8 cellular contexts compared by ENCODE assay signal in the genomic region with DNA sequence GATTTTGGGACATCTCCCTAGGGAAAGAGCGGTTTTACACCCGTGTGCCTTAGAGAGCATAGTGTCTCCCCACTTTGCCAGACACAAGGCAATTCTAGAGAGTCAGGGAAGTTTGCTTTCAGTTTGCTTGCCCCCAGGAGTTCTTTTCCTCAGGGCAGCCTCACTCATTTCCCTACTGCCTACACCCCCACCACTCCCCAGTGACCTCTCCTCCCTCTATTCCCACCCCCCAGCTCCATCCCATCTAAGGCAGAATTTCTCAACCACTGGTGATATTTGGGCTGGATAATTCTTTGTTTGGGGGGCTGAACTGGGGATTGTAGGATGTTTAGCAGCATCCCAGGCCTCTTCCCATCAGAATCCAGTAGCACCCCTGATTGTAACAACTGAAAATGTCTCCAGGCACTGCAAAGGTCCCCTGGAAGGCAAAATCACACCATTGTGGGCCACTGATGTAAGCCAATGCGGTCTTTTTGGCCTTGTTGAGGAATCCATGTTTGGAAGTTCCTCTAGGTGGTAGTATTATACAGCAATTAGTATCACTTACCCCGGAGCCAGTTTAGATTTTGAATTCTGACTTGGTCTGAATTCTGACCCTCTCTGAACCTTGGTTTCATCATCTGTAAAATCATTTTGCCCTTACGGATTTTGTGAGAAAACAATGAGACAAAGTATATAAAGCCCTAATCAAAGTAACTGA. TPM values are rescaled to one million over a fixed set of nuclear protein-coding genes. Genes with fewer than 3 reads are reported as not detected.
DNase-seq lines count a peak whose midpoint lies in the region; ATAC-seq and TF ChIP-seq lines count a peak whose summit lies in the region.

No MANE protein-coding gene starts in this region.

- H3K4me3 ChIP-seq in HFF-Myc (replicated peaks; ENCODE audit: low read depth, low read length) (no peak overlapping the region), astrocyte of the cerebellum (ENCODE audit: low read depth, low read length) (no peak overlapping the region), right lobe of liver (no peak overlapping the region), tibial artery (no peak overlapping the region)
- H3K4me3 ChIP-seq in CD8-positive, alpha-beta T cell (ENCODE audit: low read depth, low read length), result no peak overlapping the region

- H3K9me3 Mint-ChIP-seq in CD8-positive, alpha-beta T cell, result no peaks in the 10 kb centered on the region

- no peaks in the 10 kb centered on the region for H3K4me1 Mint-ChIP-seq in CD8-positive, alpha-beta T cell (ENCODE audit: low read depth)

- H3K27ac ChIP-seq in C4-2B, result no peak overlapping the region
- no peak overlapping the region for H3K27ac ChIP-seq in right lobe of liver
- no peak overlapping the region for H3K27ac ChIP-seq in tibial artery
- no peak overlapping the region for H3K27ac ChIP-seq in CD8-positive, alpha-beta T cell (ENCODE audit: low read depth, low read length)

- H3K4me3 Mint-ChIP-seq in CD8-positive, alpha-beta T cell, result no peak overlapping the region

- H3K4me1 ChIP-seq in right lobe of liver, result no peaks in the 10 kb centered on the region
- H3K4me1 ChIP-seq in tibial artery, result no peaks in the 10 kb centered on the region
- H3K4me1 ChIP-seq in CD8-positive, alpha-beta T cell (ENCODE audit: insufficient read depth, low read length), result no peaks in the 10 kb centered on the region

- TF ChIP-seq CTCF in C4-2B (conservative IDR thresholded peaks at IDR 0.05), result peak; percentile 48
- TF ChIP-seq CTCF in HFF-Myc (IDR thresholded peaks at IDR 0.05; ENCODE audit: low read depth, low read length, missing control alignments), result peak; percentile 31
- peak; percentile 32 for TF ChIP-seq CTCF in astrocyte of the cerebellum (IDR thresholded peaks at IDR 0.05; ENCODE audit: low read depth, low read length, missing control alignments)
- peak in 3 of 4 donors; percentile 13 to 30 (median 26) for TF ChIP-seq CTCF in right lobe of liver (IDR thresholded peaks at IDR 0.05)
- peak in 1 of 2 experiments; percentile 17 for TF ChIP-seq CTCF in tibial artery (IDR thresholded peaks at IDR 0.05)
- no peak for TF ChIP-seq CTCF in CD8-positive, alpha-beta T cell (IDR thresholded peaks at IDR 0.05)

- intact Hi-C loops in right lobe of liver (cut with DNase I) (loop anchor here in 1 of 2 donors (10.0 kb wide), 1 partner anchor 229 kb away; no protein-coding TSS in a partner anchor), tibial artery (cut with DNase I; ENCODE audit: low total_unique reads) (no loop called here)
- intact Hi-C loops in CD8-positive, alpha-beta T cell (cut with DNase I, micrococcal nuclease), result loop anchor here in 1 of 2 experiments (2.0 kb wide), 1 partner anchor 225 kb away; no protein-coding TSS in a partner anchor

- H3K27me3 ChIP-seq in right lobe of liver, result no peaks in the 10 kb centered on the region
- peaks cover 0 to 6% of the 10 kb centered on the region in 2 donors for H3K27me3 ChIP-seq in tibial artery
- no peaks in the 10 kb centered on the region for H3K27me3 ChIP-seq in CD8-positive, alpha-beta T cell (ENCODE audit: insufficient read depth, low read length)

- H3K36me3 ChIP-seq in right lobe of liver (no peaks in the 10 kb centered on the region), tibial artery (no peaks in the 10 kb centered on the region)
- H3K36me3 ChIP-seq in CD8-positive, alpha-beta T cell (ENCODE audit: insufficient read depth, low read length), result no peaks in the 10 kb centered on the region

- ATAC-seq in right lobe of liver, result peak in 2 of 4 donors; percentile 32 to 41
- no peak for ATAC-seq in CD8-positive, alpha-beta T cell

- POLR2A ChIA-PET in CD8-positive, alpha-beta T cell (lab: Charles Lee), result no interaction called here

- 14% methylated on average over 5 of the region's 5 CpGs for WGBS in right lobe of liver (ENCODE audit: insufficient coverage, low coverage, low lambda C conversion rate, missing lambda C conversion rate)

- H3K9me3 ChIP-seq in right lobe of liver, result no peaks in the 10 kb centered on the region
- no peaks in the 10 kb centered on the region for H3K9me3 ChIP-seq in tibial artery
- no peaks in the 10 kb centered on the region for H3K9me3 ChIP-seq in CD8-positive, alpha-beta T cell (ENCODE audit: low read length)

- H3K27ac Mint-ChIP-seq in CD8-positive, alpha-beta T cell, result no peak overlapping the region

- H3K27me3 Mint-ChIP-seq in CD8-positive, alpha-beta T cell (ENCODE audit: low read depth), result peaks cover 29% of the 10 kb centered on the region

- DNase-seq in HFF-Myc (ENCODE audit: extremely low read depth, low read depth) (peak; percentile 7), astrocyte of the cerebellum (ENCODE audit: low read depth) (no peak), right lobe of liver (no peak), tibial artery (no peak)
- no peak for DNase-seq in stimulated activated CD4-positive, alpha-beta T cell treated with anti-CD3 and anti-CD28 coated beads, Interleukin-15, amount 100 ng/mL, for 24 hours
- no peak for DNase-seq in CD8-positive, alpha-beta T cell
- no peak for DNase-seq in NK-92 treated with Interleukin-12 subunit alpha and Interleukin-12 subunit beta, amount 100 ng/mL, for 24 hours (lab: John Stamatoyannopoulos, UW)

- no peak for TF ChIP-seq POLR2A in right lobe of liver (IDR thresholded peaks at IDR 0.05)

- in situ Hi-C loops in astrocyte of the cerebellum (cut with HindIII; ENCODE audit: low sequenced_read_pairs), result no loop called here

- no peaks in the 10 kb centered on the region for H3K36me3 Mint-ChIP-seq in CD8-positive, alpha-beta T cell

- CTCF ChIA-PET in CD8-positive, alpha-beta T cell (lab: Charles Lee), result no interaction called here

RNA-seq across cellular contexts. Expression of a gene that starts 1.3 kb away (rescaled TPM):
- total RNA-seq in right lobe of liver, result not detected
- total RNA-seq in CD8-positive, alpha-beta T cell, result not detected

RNA-seq across cellular contexts. Expression of a gene that starts 6.6 kb away (rescaled TPM):
- not detected for total RNA-seq in right lobe of liver
- total RNA-seq in CD8-positive, alpha-beta T cell, result not detected

RNA-seq across cellular contexts. Expression of a gene that starts 30.5 kb away (rescaled TPM):
- not detected for total RNA-seq in right lobe of liver
- total RNA-seq in CD8-positive, alpha-beta T cell, result not detected

RNA-seq across cellular contexts. Expression of a gene that starts 33.2 kb away (rescaled TPM):
- total RNA-seq in right lobe of liver, result not detected
- total RNA-seq in CD8-positive, alpha-beta T cell, result not detected
